ENCODE assay signal across 23 cellular contexts in genomic region chr13:39870197-39870746, GRCh38.
"Had no signal": no experiment of that assay in that cellular context is flagged by ENCODE, and none has a peak within 500 bp of the region (broad histone marks: within the 10 kb centered on the region; RNA-seq: fewer than 3 reads in every experiment).

No MANE protein-coding gene starts in this region.

- H3K4me3 ChIP-seq: left ventricle myocardium inferior, sigmoid colon, smooth muscle cell, stomach, vagina had no signal

- ATAC-seq: activated naive CD4-positive, alpha-beta T cell treated with anti-CD3 and anti-CD28 coated beads, Interleukin-2, amount 50 U/mL, for 72 hours; activated T-helper 17 cell treated with anti-CD3 and anti-CD28 coated beads, Interleukin-2, amount 50 U/mL, for 72 hours; natural killer cell; stimulated activated memory B cell treated with anti-CD40 and anti-IgM and Interleukin-4, amounts not matched to agents 10 μg/mL and 1 μg/mL and 100 μg/mL, for 72 hours had no signal

- H3K27ac ChIP-seq: brain microvascular endothelial cell, left ventricle myocardium inferior, sigmoid colon, stomach, vagina had no signal

- H3K27me3 ChIP-seq: brain microvascular endothelial cell, stomach, vagina had no signal

- DNase-seq: activated CD4-positive, alpha-beta T cell treated with anti-CD3 and anti-CD28 coated beads for 1 hour; activated T-cell treated with anti-CD3 and anti-CD28 coated beads, Interleukin-2, amount 50 U/mL, for 24 hours; aorta; brain microvascular endothelial cell; caudate nucleus; dermis blood vessel endothelial cell; effector CD8-positive, alpha-beta T cell; erythroblast; glutamatergic neuron; hippocampal formation; left ventricle myocardium inferior; mammary epithelial cell; natural killer cell; retina; sigmoid colon; stimulated activated CD4-positive, alpha-beta T cell treated with anti-CD3 and anti-CD28 coated beads, Interleukin-15, amount 100 ng/mL, for 24 hours; stomach; trophoblast cell had no signal

- H3K4me2 ChIP-seq: smooth muscle cell had no signal

- H3K36me3 ChIP-seq: brain microvascular endothelial cell, left ventricle myocardium inferior, sigmoid colon, stomach, vagina had no signal

- H3K4me1 ChIP-seq: vagina had no signal

- H3K9me3 ChIP-seq: left ventricle myocardium inferior, sigmoid colon, stomach, vagina had no signal
